ENCODE assay signal across 9 cellular contexts in the genomic region with DNA sequence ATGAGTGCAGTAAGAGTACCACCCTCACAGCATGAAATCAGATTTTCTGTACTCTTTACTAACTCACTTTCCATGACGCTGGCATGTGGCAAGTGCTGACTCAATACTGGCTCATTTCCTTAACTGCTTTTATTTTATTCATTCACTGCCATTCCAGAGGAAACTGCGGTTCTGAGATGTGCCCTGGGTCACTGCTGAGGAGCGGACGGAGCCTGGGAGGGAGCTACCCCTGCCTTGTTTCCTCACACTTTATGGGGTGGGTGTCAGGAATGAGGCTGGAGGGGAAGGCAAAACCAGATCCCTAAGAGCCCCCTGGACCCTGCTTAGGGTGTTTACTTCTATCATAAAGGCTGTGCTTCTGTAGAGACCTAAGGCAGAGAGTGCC. TPM values are rescaled to one million over a fixed set of nuclear protein-coding genes. Genes with fewer than 3 reads are reported as not detected.
DNase-seq lines count a peak whose midpoint lies in the region; ATAC-seq, FAIRE-seq and TF ChIP-seq lines count a peak whose summit lies in the region.
"Had no signal": no experiment of that assay in that cellular context is flagged by ENCODE, and none has a peak within 500 bp of the region (broad histone marks: within the 10 kb centered on the region; RNA-seq: fewer than 3 reads in every experiment).

No MANE protein-coding gene starts in this region.

- H3K4me3 ChIP-seq in fibroblast of villous mesenchyme (ENCODE audit: low read depth, low read length) (no peak overlapping the region), suprapubic skin (no peak overlapping the region), small intestine (ENCODE audit: low read depth in 1 of 2, low read length in 2 of 2) (no peak overlapping the region)

- no peaks in the 10 kb centered on the region for H3K9me3 Mint-ChIP-seq in activated CD4-positive, alpha-beta memory T cell treated with anti-CD3 and anti-CD28 coated beads, Interleukin-2, amount 10 ng/mL, durations not matched to agents 7 days and 5 days

- no peak for TF ChIP-seq POLR2A in suprapubic skin (IDR thresholded peaks at IDR 0.05)

- POLR2A ChIA-PET in activated CD4-positive, alpha-beta memory T cell treated with anti-CD3 and anti-CD28 coated beads, Interleukin-2, amount 10 ng/mL, durations not matched to agents 7 days and 5 days (lab: Charles Lee): interaction anchor here (1.0 to 1.2 kb wide), 2 partner anchors 12 to 14 kb away, joined by 3 to 6 read pairs; a partner anchor contains a TSS

- H3K4me1 ChIP-seq in suprapubic skin (peaks cover 26% of the 10 kb centered on the region), small intestine (ENCODE audit: control insufficient read depth in 2 of 2, insufficient read depth in 1 of 2, low read depth in 1 of 2, low read length in 1 of 2) (peaks cover 2 to 7% of the 10 kb centered on the region in 2 donors)
- H3K4me1 ChIP-seq: parathyroid adenoma had no signal

- TF ChIP-seq EP300 in suprapubic skin (IDR thresholded peaks at IDR 0.05): no peak

- TF ChIP-seq CTCF in fibroblast of villous mesenchyme (IDR thresholded peaks at IDR 0.05; ENCODE audit: insufficient read depth, low read depth, low read length): no peak
- no peak for TF ChIP-seq CTCF in suprapubic skin (IDR thresholded peaks at IDR 0.05)

- no peak for FAIRE-seq in small intestine (lab: Jason Lieb, UNC)

- CTCF ChIA-PET in activated CD4-positive, alpha-beta memory T cell treated with anti-CD3 and anti-CD28 coated beads, Interleukin-2, amount 10 ng/mL, durations not matched to agents 7 days and 5 days (lab: Charles Lee): interaction anchor here (0.7 to 6.2 kb wide), 3 partner anchors 14 to 616 kb away, joined by 3 to 35 read pairs (median 4); a partner anchor contains a TSS

- peak; percentile 67 for DNase-seq in activated CD4-positive, alpha-beta T cell treated with anti-CD3 and anti-CD28 coated beads for 48 hours
- DNase-seq in activated CD4-positive, alpha-beta T cell treated with anti-CD3 and anti-CD28 coated beads, Interleukin-2, amount 50 U/mL, for 4 hours: no peak
- DNase-seq in activated CD4-positive, alpha-beta memory T cell treated with anti-CD3 and anti-CD28 coated beads, Interleukin-2, amount 10 ng/mL, durations not matched to agents 7 days and 5 days: no peak
- DNase-seq in fibroblast of villous mesenchyme (ENCODE audit: low read depth) (peak; percentile 97), suprapubic skin (ENCODE audit: low spot score in 2 of 2) (no peak), small intestine (no peak), NCI-H1694 (lab: John Stamatoyannopoulos, UW) (no peak)

- H3K4me1 Mint-ChIP-seq in activated CD4-positive, alpha-beta memory T cell treated with anti-CD3 and anti-CD28 coated beads, Interleukin-2, amount 10 ng/mL, durations not matched to agents 7 days and 5 days: peaks cover 58% of the 10 kb centered on the region

- H3K4me3 Mint-ChIP-seq in activated CD4-positive, alpha-beta memory T cell treated with anti-CD3 and anti-CD28 coated beads, Interleukin-2, amount 10 ng/mL, durations not matched to agents 7 days and 5 days: no peak overlapping the region

- H3K36me3 Mint-ChIP-seq in activated CD4-positive, alpha-beta memory T cell treated with anti-CD3 and anti-CD28 coated beads, Interleukin-2, amount 10 ng/mL, durations not matched to agents 7 days and 5 days (ENCODE audit: low read depth): no peaks in the 10 kb centered on the region

- ATAC-seq in HG02798 (IDR thresholded peaks at IDR 0.05; ENCODE audit: poor library complexity, unreplicated experiment): no peak

- peak overlapping the region; percentile 21 for H3K27ac Mint-ChIP-seq in activated CD4-positive, alpha-beta memory T cell treated with anti-CD3 and anti-CD28 coated beads, Interleukin-2, amount 10 ng/mL, durations not matched to agents 7 days and 5 days

- WGBS in suprapubic skin: 39% methylated on average over 4 of the region's 4 CpGs
- WGBS in small intestine, 3 donors: 57 to 80% (median 60%) methylated on average over 4 of the region's 4 CpGs

- H3K27me3 Mint-ChIP-seq in activated CD4-positive, alpha-beta memory T cell treated with anti-CD3 and anti-CD28 coated beads, Interleukin-2, amount 10 ng/mL, durations not matched to agents 7 days and 5 days: peaks cover 11% of the 10 kb centered on the region

- H3K27ac ChIP-seq in suprapubic skin: peak overlapping the region; percentile 4
- H3K27ac ChIP-seq in small intestine (ENCODE audit: low read depth in 1 of 2, low read length in 1 of 2): peak overlapping the region in 1 of 2 donors; percentile 41
- H3K27ac ChIP-seq: parathyroid adenoma had no signal

- no peaks in the 10 kb centered on the region for H3K27me3 ChIP-seq in suprapubic skin
- no peaks in the 10 kb centered on the region for H3K27me3 ChIP-seq in small intestine (ENCODE audit: control insufficient read depth in 2 of 2, insufficient read depth in 2 of 2, low read length in 2 of 2)

- H3K9me3 ChIP-seq in suprapubic skin (no peaks in the 10 kb centered on the region), small intestine (ENCODE audit: control insufficient read depth, low read depth) (no peaks in the 10 kb centered on the region)

- H3K36me3 ChIP-seq in suprapubic skin (no peaks in the 10 kb centered on the region), small intestine (ENCODE audit: control insufficient read depth in 2 of 2, insufficient read depth in 2 of 2, low read length in 2 of 2) (peaks cover 0 to 2% of the 10 kb centered on the region in 2 donors)

RNA-seq across cellular contexts. Expression of a gene that starts 14.4 kb away (rescaled TPM):
- 1 to 10 TPM; 2.4 to 3.4 TPM for total RNA-seq in activated CD4-positive, alpha-beta memory T cell treated with anti-CD3 and anti-CD28 coated beads, Interleukin-2, amount 10 ng/mL, durations not matched to agents 7 days and 5 days
- total RNA-seq in fibroblast of villous mesenchyme (345 and 593 TPM in 2 replicates), suprapubic skin (1 to 10 TPM; 1.1 to 8.7 (median 5.7) TPM)
- polyA plus RNA-seq in small intestine: 10 to 100 TPM in 2 of 3 donors, 1 to 10 TPM in 1; 5.8 to 24.9 (median 11.8) TPM

Comparison
In these comparisons a context has a peak if more than half of its experiments do, and no peak if none do; other contexts are left out.
1. DNase-seq: peak in activated CD4-positive, alpha-beta T cell treated with anti-CD3 and anti-CD28 coated beads for 48 hours (single experiment) and fibroblast of villous mesenchyme (single experiment); none in activated CD4-positive, alpha-beta T cell treated with anti-CD3 and anti-CD28 coated beads, Interleukin-2, amount 50 U/mL, for 4 hours (0 of 2), activated CD4-positive, alpha-beta memory T cell treated with anti-CD3 and anti-CD28 coated beads, Interleukin-2, amount 10 ng/mL, durations not matched to agents 7 days and 5 days (single experiment), suprapubic skin (0 of 2), small intestine (single experiment) and NCI-H1694 (single experiment).
2. RNA of a gene that starts 14.4 kb away (total RNA-seq): 345 to 593 TPM in fibroblast of villous mesenchyme; 1.1 to 8.7 TPM in suprapubic skin and 2.4 to 3.4 TPM in activated CD4-positive, alpha-beta memory T cell treated with anti-CD3 and anti-CD28 coated beads, Interleukin-2, amount 10 ng/mL, durations not matched to agents 7 days and 5 days; every median in the first group is over 10 times any median in the second.